In the genomic region with DNA sequence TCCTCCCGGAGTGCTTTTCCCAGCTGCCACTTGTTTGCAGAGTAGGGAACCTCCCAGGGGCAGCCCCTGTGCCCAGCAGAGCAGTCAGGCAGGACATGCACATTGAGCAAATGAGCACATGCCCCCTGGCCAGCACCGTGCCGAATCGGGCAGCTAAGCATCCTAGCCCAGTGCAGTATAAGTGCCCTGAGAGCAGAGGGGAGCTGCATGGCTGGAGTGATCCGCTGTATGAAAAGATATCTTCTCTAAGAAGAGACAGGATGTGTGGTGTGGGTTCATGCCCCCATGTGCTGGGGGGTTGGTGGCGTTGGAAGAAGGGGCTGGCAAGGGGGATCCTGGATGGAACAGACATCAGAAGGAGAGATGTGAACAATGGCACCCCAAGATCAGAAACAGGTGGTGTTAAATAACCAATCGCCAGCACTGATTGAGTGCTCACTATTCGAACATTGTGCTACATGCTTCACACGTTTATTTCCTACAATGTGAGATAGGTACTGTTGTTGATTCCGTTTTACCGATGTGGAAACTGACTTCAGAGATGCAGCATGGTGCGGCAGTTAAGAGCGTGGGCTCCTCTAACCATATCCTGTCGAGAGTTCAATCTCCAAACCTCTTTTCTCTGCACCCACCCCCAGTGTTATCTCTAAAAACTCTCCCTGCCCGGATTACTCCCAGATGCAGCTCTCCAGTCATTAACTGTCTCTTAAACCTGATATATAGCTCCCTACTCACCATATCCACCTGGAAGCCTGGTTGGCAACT, we compare ENCODE assay signal across 10 cellular contexts. TPM values are rescaled to one million over a fixed set of nuclear protein-coding genes. Genes with fewer than 3 reads are reported as not detected.
DNase-seq lines count a peak whose midpoint lies in the region; ATAC-seq and TF ChIP-seq lines count a peak whose summit lies in the region.
"Had no signal": no experiment of that assay in that cellular context is flagged by ENCODE, and none has a peak within 500 bp of the region (broad histone marks: within the 10 kb centered on the region; RNA-seq: fewer than 3 reads in every experiment).

No MANE protein-coding gene starts in this region.

- ATAC-seq in left cardiac atrium (no peak), mucosa of descending colon (peak; percentile 2), upper lobe of right lung (no peak), GM19023 (IDR thresholded peaks at IDR 0.05; ENCODE audit: unreplicated experiment) (no peak)

- H3K36me3 ChIP-seq in right atrium auricular region = peaks cover 15% of the 10 kb centered on the region
- no peaks in the 10 kb centered on the region for H3K36me3 ChIP-seq in mucosa of descending colon (ENCODE audit: low read depth)
- peaks cover 20% of the 10 kb centered on the region for H3K36me3 ChIP-seq in upper lobe of right lung

- H3K9me3 ChIP-seq in right atrium auricular region = no peaks in the 10 kb centered on the region
- H3K9me3 ChIP-seq in mucosa of descending colon = no peaks in the 10 kb centered on the region
- H3K9me3 ChIP-seq in upper lobe of right lung = no peaks in the 10 kb centered on the region
- H3K9me3 ChIP-seq: left lung had no signal

- intact Hi-C loops in left cardiac atrium (cut with DNase I) (no loop called here), mucosa of descending colon (cut with DNase I, micrococcal nuclease) (no loop called here), upper lobe of right lung (cut with DNase I) (no loop called here)

- H3K27ac Mint-ChIP-seq in activated naive CD4-positive, alpha-beta T cell treated with anti-CD3 and anti-CD28 coated beads, Interleukin-2, amount 10 ng/mL, durations not matched to agents 7 days and 5 days = peak overlapping the region; percentile 99

- CTCF ChIA-PET in activated naive CD4-positive, alpha-beta T cell treated with anti-CD3 and anti-CD28 coated beads, Interleukin-2, amount 10 ng/mL, durations not matched to agents 7 days and 5 days (lab: Charles Lee) = interaction anchor here (1.3 to 1.5 kb wide), 3 partner anchors 45 to 138 kb away, joined by 3 to 5 read pairs (median 3); a partner anchor contains a TSS

- H3K9me3 Mint-ChIP-seq in activated naive CD4-positive, alpha-beta T cell treated with anti-CD3 and anti-CD28 coated beads, Interleukin-2, amount 10 ng/mL, durations not matched to agents 7 days and 5 days = no peaks in the 10 kb centered on the region

- H3K4me3 Mint-ChIP-seq in activated naive CD4-positive, alpha-beta T cell treated with anti-CD3 and anti-CD28 coated beads, Interleukin-2, amount 10 ng/mL, durations not matched to agents 7 days and 5 days = peak overlapping the region; percentile 95

- DNase-seq in right atrium auricular region (ENCODE audit: low spot score) = no peak
- DNase-seq in left cardiac atrium = no peak
- peak; percentile 62 for DNase-seq in activated naive CD4-positive, alpha-beta T cell treated with anti-CD3 and anti-CD28 coated beads, Interleukin-2, amount 10 ng/mL, durations not matched to agents 7 days and 5 days
- peak in 1 of 3 donors; percentile 64 for DNase-seq in mucosa of descending colon
- no peak for DNase-seq in upper lobe of right lung
- no peak for DNase-seq in UCSD-AML1 (lab: John Stamatoyannopoulos, UW; ENCODE audit: unreplicated experiment)
- no peak for DNase-seq in NOMO-1 treated with dmso at 0.1 percent for 144 hours (lab: John Stamatoyannopoulos, UW; ENCODE audit: unreplicated experiment)
- DNase-seq: SHP77 treated with DMSO at 0.1 percent for 48 hours had no signal

- peak overlapping the region; percentile 85 to 86 for H3K27ac ChIP-seq in right atrium auricular region
- peak overlapping the region; percentile 88 for H3K27ac ChIP-seq in upper lobe of right lung

- H3K27me3 Mint-ChIP-seq in activated naive CD4-positive, alpha-beta T cell treated with anti-CD3 and anti-CD28 coated beads, Interleukin-2, amount 10 ng/mL, durations not matched to agents 7 days and 5 days = peaks cover 13% of the 10 kb centered on the region

- peaks cover 67% of the 10 kb centered on the region for H3K4me1 Mint-ChIP-seq in activated naive CD4-positive, alpha-beta T cell treated with anti-CD3 and anti-CD28 coated beads, Interleukin-2, amount 10 ng/mL, durations not matched to agents 7 days and 5 days

- H3K27me3 ChIP-seq in right atrium auricular region = no peaks in the 10 kb centered on the region
- H3K27me3 ChIP-seq in upper lobe of right lung = no peaks in the 10 kb centered on the region
- H3K27me3 ChIP-seq: left lung had no signal

- H3K36me3 Mint-ChIP-seq in activated naive CD4-positive, alpha-beta T cell treated with anti-CD3 and anti-CD28 coated beads, Interleukin-2, amount 10 ng/mL, durations not matched to agents 7 days and 5 days = peaks cover 38% of the 10 kb centered on the region

- H3K4me1 ChIP-seq in right atrium auricular region = peaks cover 0 to 34% of the 10 kb centered on the region in 2 donors
- H3K4me1 ChIP-seq in mucosa of descending colon (ENCODE audit: low read depth) = peaks cover 24% of the 10 kb centered on the region
- peaks cover 36% of the 10 kb centered on the region for H3K4me1 ChIP-seq in upper lobe of right lung

- H3K4me3 ChIP-seq in right atrium auricular region (peak overlapping the region in 1 of 2 donors; percentile 60), mucosa of descending colon (no peak overlapping the region), upper lobe of right lung (peak overlapping the region; percentile 62)

- TF ChIP-seq CTCF in right atrium auricular region (IDR thresholded peaks at IDR 0.05) (no peak), mucosa of descending colon (IDR thresholded peaks at IDR 0.05) (no peak), upper lobe of right lung (IDR thresholded peaks at IDR 0.05) (no peak)

RNA-seq across cellular contexts. Expression of a gene that starts 1.3 kb away (rescaled TPM):
- total RNA-seq in right atrium auricular region (10 to 100 TPM; 49.2 to 78.0 TPM), left cardiac atrium (10 to 100 TPM; 50.5 to 51.2 TPM), mucosa of descending colon (10 to 100 TPM; 33.7 to 84.9 (median 52.2) TPM), upper lobe of right lung (87.0 TPM)

RNA-seq across cellular contexts. Expression of a gene that starts 15.0 kb away (rescaled TPM):
- total RNA-seq in right atrium auricular region (100 to 1,000 TPM in 1 of 2 donors, 10 to 100 TPM in 1; 74.4 to 140 TPM), left cardiac atrium (10 to 100 TPM; 50.5 to 58.1 TPM), mucosa of descending colon (10 to 100 TPM; 44.7 to 82.2 (median 60.9) TPM), upper lobe of right lung (46.9 TPM)

RNA-seq across cellular contexts. Expression of a gene that starts 21.1 kb away (rescaled TPM):
- 10 to 100 TPM; 10.7 to 30.7 TPM for total RNA-seq in right atrium auricular region
- total RNA-seq in left cardiac atrium = 10 to 100 TPM; 27.7 to 34.7 TPM
- total RNA-seq in mucosa of descending colon = 100 to 1,000 TPM in 1 of 3 donors, 10 to 100 TPM in 2; 59.6 to 104 (median 83.7) TPM
- total RNA-seq in upper lobe of right lung = 38.2 TPM

RNA-seq across cellular contexts. Expression of a gene that starts 23.9 kb away (rescaled TPM):
- total RNA-seq in right atrium auricular region (10 to 100 TPM; 49.1 to 70.0 TPM), left cardiac atrium (10 to 100 TPM; 44.8 to 60.9 TPM), mucosa of descending colon (10 to 100 TPM; 63.5 to 81.3 (median 79.3) TPM), upper lobe of right lung (84.2 TPM)

RNA-seq across cellular contexts. Expression of a gene that starts 28.9 kb away (rescaled TPM):
- 1 to 10 TPM in 1 of 2 donors, not detected in 1; 1.3 TPM for total RNA-seq in right atrium auricular region
- total RNA-seq in left cardiac atrium = 1 to 10 TPM; 1.2 to 1.3 TPM
- total RNA-seq in mucosa of descending colon = 1 to 10 TPM in 2 of 3 donors, under 1 TPM in 1; 0.95 to 1.9 (median 1.2) TPM
- total RNA-seq in upper lobe of right lung = 3.2 TPM
